In the genomic region with DNA sequence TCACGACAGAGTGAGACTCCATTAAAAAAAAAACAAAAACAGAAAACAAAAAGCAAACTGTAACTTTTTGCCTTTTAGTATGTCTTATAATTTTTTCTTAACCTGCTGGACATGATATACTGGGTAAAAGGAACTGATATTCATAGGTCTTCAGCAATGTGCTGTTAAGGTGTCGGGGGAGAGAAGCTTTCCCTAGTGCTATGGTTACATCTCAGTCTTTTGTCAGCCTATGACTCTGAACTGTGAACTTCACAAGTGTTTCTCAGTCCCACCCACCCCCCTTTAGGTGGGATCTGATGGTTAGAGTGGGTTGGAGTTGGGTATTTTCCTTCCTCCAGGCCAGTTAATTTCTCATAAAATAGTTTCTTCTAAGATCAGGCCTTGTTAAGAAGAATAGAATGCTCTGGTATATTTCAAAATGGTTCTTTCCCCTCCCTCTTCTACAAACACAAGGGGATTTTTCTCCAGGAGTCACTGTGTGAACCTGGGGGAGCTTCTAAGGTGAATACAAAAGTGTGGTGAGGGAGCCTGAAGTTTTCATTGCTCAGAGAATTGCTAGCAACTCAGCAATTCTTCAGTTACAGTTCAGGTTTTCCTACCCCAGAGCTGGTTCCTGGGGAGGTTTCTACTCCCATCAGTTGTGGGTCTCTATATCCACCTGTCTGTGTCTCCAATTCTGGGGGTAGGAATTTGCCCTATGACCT, we compare ENCODE assay signal across 1 cellular context.
TF ChIP-seq lines count a peak whose summit lies in the region.

No MANE protein-coding gene starts in this region.

TF ChIP-seq in GM12878, 131 proteins besides CTCF, POLR2A, EP300 and RAD21 (continued from another document):
- TF ChIP-seq, protein P1, sequence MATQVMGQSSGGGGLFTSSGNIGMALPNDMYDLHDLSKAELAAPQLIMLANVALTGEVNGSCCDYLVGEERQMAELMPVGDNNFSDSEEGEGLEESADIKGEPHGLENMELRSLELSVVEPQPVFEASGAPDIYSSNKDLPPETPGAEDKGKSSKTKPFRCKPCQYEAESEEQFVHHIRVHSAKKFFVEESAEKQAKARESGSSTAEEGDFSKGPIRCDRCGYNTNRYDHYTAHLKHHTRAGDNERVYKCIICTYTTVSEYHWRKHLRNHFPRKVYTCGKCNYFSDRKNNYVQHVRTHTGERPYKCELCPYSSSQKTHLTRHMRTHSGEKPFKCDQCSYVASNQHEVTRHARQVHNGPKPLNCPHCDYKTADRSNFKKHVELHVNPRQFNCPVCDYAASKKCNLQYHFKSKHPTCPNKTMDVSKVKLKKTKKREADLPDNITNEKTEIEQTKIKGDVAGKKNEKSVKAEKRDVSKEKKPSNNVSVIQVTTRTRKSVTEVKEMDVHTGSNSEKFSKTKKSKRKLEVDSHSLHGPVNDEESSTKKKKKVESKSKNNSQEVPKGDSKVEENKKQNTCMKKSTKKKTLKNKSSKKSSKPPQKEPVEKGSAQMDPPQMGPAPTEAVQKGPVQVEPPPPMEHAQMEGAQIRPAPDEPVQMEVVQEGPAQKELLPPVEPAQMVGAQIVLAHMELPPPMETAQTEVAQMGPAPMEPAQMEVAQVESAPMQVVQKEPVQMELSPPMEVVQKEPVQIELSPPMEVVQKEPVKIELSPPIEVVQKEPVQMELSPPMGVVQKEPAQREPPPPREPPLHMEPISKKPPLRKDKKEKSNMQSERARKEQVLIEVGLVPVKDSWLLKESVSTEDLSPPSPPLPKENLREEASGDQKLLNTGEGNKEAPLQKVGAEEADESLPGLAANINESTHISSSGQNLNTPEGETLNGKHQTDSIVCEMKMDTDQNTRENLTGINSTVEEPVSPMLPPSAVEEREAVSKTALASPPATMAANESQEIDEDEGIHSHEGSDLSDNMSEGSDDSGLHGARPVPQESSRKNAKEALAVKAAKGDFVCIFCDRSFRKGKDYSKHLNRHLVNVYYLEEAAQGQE (IDR thresholded peaks at IDR 0.05; ENCODE audit: low read depth, low read length): no peak
- TF ChIP-seq POLR2AphosphoS2 (IDR thresholded peaks at IDR 0.05; ENCODE audit: low read depth, low read length): no peak
- no peak for TF ChIP-seq IRF4 (IDR thresholded peaks at IDR 0.05; ENCODE audit: low read depth, low read length)
- TF ChIP-seq, protein P2, sequence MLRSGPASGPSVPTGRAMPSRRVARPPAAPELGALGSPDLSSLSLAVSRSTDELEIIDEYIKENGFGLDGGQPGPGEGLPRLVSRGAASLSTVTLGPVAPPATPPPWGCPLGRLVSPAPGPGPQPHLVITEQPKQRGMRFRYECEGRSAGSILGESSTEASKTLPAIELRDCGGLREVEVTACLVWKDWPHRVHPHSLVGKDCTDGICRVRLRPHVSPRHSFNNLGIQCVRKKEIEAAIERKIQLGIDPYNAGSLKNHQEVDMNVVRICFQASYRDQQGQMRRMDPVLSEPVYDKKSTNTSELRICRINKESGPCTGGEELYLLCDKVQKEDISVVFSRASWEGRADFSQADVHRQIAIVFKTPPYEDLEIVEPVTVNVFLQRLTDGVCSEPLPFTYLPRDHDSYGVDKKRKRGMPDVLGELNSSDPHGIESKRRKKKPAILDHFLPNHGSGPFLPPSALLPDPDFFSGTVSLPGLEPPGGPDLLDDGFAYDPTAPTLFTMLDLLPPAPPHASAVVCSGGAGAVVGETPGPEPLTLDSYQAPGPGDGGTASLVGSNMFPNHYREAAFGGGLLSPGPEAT (IDR thresholded peaks at IDR 0.05; ENCODE audit: low read depth): peak; percentile 61; the same call in 1 of the 2 replicates
- TF ChIP-seq YBX1 (IDR thresholded peaks at IDR 0.05): no peak
- TF ChIP-seq, protein P3, sequence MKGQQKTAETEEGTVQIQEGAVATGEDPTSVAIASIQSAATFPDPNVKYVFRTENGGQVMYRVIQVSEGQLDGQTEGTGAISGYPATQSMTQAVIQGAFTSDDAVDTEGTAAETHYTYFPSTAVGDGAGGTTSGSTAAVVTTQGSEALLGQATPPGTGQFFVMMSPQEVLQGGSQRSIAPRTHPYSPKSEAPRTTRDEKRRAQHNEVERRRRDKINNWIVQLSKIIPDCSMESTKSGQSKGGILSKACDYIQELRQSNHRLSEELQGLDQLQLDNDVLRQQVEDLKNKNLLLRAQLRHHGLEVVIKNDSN (IDR thresholded peaks at IDR 0.05; ENCODE audit: borderline replicate concordance, extremely low read length, insufficient read depth, low read depth, low read length): no peak
- TF ChIP-seq, protein P4, sequence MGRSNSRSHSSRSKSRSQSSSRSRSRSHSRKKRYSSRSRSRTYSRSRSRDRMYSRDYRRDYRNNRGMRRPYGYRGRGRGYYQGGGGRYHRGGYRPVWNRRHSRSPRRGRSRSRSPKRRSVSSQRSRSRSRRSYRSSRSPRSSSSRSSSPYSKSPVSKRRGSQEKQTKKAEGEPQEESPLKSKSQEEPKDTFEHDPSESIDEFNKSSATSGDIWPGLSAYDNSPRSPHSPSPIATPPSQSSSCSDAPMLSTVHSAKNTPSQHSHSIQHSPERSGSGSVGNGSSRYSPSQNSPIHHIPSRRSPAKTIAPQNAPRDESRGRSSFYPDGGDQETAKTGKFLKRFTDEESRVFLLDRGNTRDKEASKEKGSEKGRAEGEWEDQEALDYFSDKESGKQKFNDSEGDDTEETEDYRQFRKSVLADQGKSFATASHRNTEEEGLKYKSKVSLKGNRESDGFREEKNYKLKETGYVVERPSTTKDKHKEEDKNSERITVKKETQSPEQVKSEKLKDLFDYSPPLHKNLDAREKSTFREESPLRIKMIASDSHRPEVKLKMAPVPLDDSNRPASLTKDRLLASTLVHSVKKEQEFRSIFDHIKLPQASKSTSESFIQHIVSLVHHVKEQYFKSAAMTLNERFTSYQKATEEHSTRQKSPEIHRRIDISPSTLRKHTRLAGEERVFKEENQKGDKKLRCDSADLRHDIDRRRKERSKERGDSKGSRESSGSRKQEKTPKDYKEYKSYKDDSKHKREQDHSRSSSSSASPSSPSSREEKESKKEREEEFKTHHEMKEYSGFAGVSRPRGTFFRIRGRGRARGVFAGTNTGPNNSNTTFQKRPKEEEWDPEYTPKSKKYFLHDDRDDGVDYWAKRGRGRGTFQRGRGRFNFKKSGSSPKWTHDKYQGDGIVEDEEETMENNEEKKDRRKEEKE (IDR thresholded peaks at IDR 0.05): no peak
- no peak for TF ChIP-seq TCF7 (IDR thresholded peaks at IDR 0.05; ENCODE audit: borderline replicate concordance)
- TF ChIP-seq HCFC1 (IDR thresholded peaks at IDR 0.05; ENCODE audit: low read length): no peak
- no peak for TF ChIP-seq RELA (IDR thresholded peaks at IDR 0.05; ENCODE audit: borderline replicate concordance, partially characterized antibody)
- TF ChIP-seq SREBF2 (IDR thresholded peaks at IDR 0.05; ENCODE audit: low read length): no peak
- no peak for TF ChIP-seq CBFB (IDR thresholded peaks at IDR 0.05; ENCODE audit: low read depth)
- TF ChIP-seq NR2F1 (conservative IDR thresholded peaks at IDR 0.05): peak; percentile 56; the same call in 1 of the 2 replicates
- TF ChIP-seq, protein P5, sequence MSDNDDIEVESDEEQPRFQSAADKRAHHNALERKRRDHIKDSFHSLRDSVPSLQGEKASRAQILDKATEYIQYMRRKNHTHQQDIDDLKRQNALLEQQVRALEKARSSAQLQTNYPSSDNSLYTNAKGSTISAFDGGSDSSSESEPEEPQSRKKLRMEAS (IDR thresholded peaks at IDR 0.05; ENCODE audit: low read depth, low read length): no peak
- TF ChIP-seq IKZF2 (IDR thresholded peaks at IDR 0.05): 0 out of 4 replicates have a peak, but pooled peaks have one; percentile 15 to 22
- TF ChIP-seq ESRRA (IDR thresholded peaks at IDR 0.05; ENCODE audit: low read length): no peak
- TF ChIP-seq SIN3A (IDR thresholded peaks at IDR 0.05; ENCODE audit: low read depth, low read length): no peak
- no peak for TF ChIP-seq ZNF384 (IDR thresholded peaks at IDR 0.05; ENCODE audit: borderline replicate concordance, low read depth, low read length)
- TF ChIP-seq SUZ12 (IDR thresholded peaks at IDR 0.05; ENCODE audit: unreplicated experiment): no peak
- no peak for TF ChIP-seq CHD2 (IDR thresholded peaks at IDR 0.05; ENCODE audit: borderline replicate concordance, low read depth, low read length)
- TF ChIP-seq HDAC6 (IDR thresholded peaks at IDR 0.05; ENCODE audit: unreplicated experiment): no peak
- TF ChIP-seq, protein P6, sequence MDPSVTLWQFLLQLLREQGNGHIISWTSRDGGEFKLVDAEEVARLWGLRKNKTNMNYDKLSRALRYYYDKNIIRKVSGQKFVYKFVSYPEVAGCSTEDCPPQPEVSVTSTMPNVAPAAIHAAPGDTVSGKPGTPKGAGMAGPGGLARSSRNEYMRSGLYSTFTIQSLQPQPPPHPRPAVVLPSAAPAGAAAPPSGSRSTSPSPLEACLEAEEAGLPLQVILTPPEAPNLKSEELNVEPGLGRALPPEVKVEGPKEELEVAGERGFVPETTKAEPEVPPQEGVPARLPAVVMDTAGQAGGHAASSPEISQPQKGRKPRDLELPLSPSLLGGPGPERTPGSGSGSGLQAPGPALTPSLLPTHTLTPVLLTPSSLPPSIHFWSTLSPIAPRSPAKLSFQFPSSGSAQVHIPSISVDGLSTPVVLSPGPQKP (IDR thresholded peaks at IDR 0.05; ENCODE audit: low read depth, low read length): no peak
- TF ChIP-seq MYB (IDR thresholded peaks at IDR 0.05; ENCODE audit: borderline replicate concordance, low read depth, low read length): no peak
- no peak for TF ChIP-seq ZNF622 (IDR thresholded peaks at IDR 0.05)
